In the genomic region with DNA sequence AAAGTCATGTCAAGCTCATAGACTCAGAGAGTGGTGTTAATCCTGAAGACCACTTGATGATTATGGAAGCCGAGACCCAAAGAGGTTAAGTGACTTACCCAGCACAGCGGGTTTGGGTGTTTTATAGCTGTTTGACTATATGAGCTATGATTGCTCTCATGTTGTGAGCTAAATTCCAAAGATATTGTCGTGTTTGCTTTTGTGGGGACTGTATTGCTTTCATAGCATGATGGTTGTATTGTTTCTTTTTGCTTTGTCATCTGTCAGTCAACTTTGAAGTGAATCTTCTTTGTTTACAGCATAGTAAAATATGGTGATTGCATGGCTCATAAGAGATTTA, we compare ENCODE assay signal across 13 cellular contexts.
"Had no signal": no experiment of that assay in that cellular context is flagged by ENCODE, and none has a peak within 500 bp of the region (broad histone marks: within the 10 kb centered on the region; RNA-seq: fewer than 3 reads in every experiment).

No MANE protein-coding gene starts in this region.

- H3K4me3 Mint-ChIP-seq: activated naive CD8-positive, alpha-beta T cell treated with anti-CD3 and anti-CD28 coated beads for 36 hours; T-helper 2 cell treated with Interferon-gamma antibody and Interleukin-4, amounts not matched to agents 5 μg/mL and 100 μg/mL, for 36 hours had no signal

- H3K27ac ChIP-seq: heart right ventricle, right atrium auricular region had no signal

- H3K27ac Mint-ChIP-seq: activated naive CD8-positive, alpha-beta T cell treated with anti-CD3 and anti-CD28 coated beads for 36 hours; T-helper 2 cell treated with Interferon-gamma antibody and Interleukin-4, amounts not matched to agents 5 μg/mL and 100 μg/mL, for 36 hours had no signal

- ATAC-seq: heart right ventricle had no signal

- DNase-seq: activated CD4-positive, alpha-beta T cell treated with anti-CD3 and anti-CD28 coated beads for 1 hour; activated CD4-positive, alpha-beta T cell treated with anti-CD3 and anti-CD28 coated beads, Interleukin-2, amount 50 U/mL, for 48 hours; activated gamma-delta T cell treated with Interleukin-2 at 50 U/mL for 16 hours; activated naive CD8-positive, alpha-beta T cell treated with anti-CD3 and anti-CD28 coated beads for 36 hours; activated T-cell treated with anti-CD3 and anti-CD28 coated beads, Interleukin-2, amount 50 U/mL, for 48 hours; anterior cingulate cortex; heart right ventricle; kidney; stimulated activated CD4-positive, alpha-beta T cell treated with anti-CD3 and anti-CD28 coated beads, Interleukin-2, amount 100 ng/mL, for 24 hours; stimulated activated naive CD4-positive, alpha-beta T cell; SW 1271 had no signal

- H3K36me3 ChIP-seq: heart right ventricle, right atrium auricular region had no signal

- H3K27me3 Mint-ChIP-seq: activated naive CD8-positive, alpha-beta T cell treated with anti-CD3 and anti-CD28 coated beads for 36 hours had no signal

- H3K4me3 ChIP-seq: heart right ventricle, right atrium auricular region had no signal

- H3K9me3 Mint-ChIP-seq: activated naive CD8-positive, alpha-beta T cell treated with anti-CD3 and anti-CD28 coated beads for 36 hours; T-helper 2 cell treated with Interferon-gamma antibody and Interleukin-4, amounts not matched to agents 5 μg/mL and 100 μg/mL, for 36 hours had no signal

- H3K36me3 Mint-ChIP-seq: activated naive CD8-positive, alpha-beta T cell treated with anti-CD3 and anti-CD28 coated beads for 36 hours had no signal

- H3K27me3 ChIP-seq: heart right ventricle, right atrium auricular region had no signal

- H3K9me3 ChIP-seq: heart right ventricle, right atrium auricular region had no signal
